ENCODE assay signal across 1 cellular context in genomic region chr10:122286872-122287271, GRCh38.
TF ChIP-seq lines count a peak whose summit lies in the region.

No MANE protein-coding gene starts in this region.

TF ChIP-seq in HEK293, 187 proteins besides CTCF, POLR2A, EP300 and RAD21 (continued from another document):
- TF ChIP-seq ZNF341 (tag by site-specific recombination; IDR thresholded peaks at IDR 0.05; ENCODE audit: low read depth): peak; percentile 41
- TF ChIP-seq ZBTB7A (tag by site-specific recombination; IDR thresholded peaks at IDR 0.05; ENCODE audit: low read depth): no peak
- TF ChIP-seq, protein P1, sequence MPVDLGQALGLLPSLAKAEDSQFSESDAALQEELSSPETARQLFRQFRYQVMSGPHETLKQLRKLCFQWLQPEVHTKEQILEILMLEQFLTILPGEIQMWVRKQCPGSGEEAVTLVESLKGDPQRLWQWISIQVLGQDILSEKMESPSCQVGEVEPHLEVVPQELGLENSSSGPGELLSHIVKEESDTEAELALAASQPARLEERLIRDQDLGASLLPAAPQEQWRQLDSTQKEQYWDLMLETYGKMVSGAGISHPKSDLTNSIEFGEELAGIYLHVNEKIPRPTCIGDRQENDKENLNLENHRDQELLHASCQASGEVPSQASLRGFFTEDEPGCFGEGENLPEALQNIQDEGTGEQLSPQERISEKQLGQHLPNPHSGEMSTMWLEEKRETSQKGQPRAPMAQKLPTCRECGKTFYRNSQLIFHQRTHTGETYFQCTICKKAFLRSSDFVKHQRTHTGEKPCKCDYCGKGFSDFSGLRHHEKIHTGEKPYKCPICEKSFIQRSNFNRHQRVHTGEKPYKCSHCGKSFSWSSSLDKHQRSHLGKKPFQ (tag by site-specific recombination; IDR thresholded peaks at IDR 0.05): no peak
- no peak for TF ChIP-seq ZFP69B (tag by site-specific recombination; IDR thresholded peaks at IDR 0.05)
- TF ChIP-seq ZNF585B (tag by site-specific recombination; IDR thresholded peaks at IDR 0.05): no peak
- no peak for TF ChIP-seq OSR2 (tag by site-specific recombination; IDR thresholded peaks at IDR 0.05)
- no peak for TF ChIP-seq ZNF692 (tag by site-specific recombination; IDR thresholded peaks at IDR 0.05)
- peak; percentile 52 for TF ChIP-seq ZNF600 (tag by site-specific recombination; IDR thresholded peaks at IDR 0.05)
- no peak for TF ChIP-seq ZBTB44 (tag by site-specific recombination; IDR thresholded peaks at IDR 0.05)
- TF ChIP-seq, protein P2, sequence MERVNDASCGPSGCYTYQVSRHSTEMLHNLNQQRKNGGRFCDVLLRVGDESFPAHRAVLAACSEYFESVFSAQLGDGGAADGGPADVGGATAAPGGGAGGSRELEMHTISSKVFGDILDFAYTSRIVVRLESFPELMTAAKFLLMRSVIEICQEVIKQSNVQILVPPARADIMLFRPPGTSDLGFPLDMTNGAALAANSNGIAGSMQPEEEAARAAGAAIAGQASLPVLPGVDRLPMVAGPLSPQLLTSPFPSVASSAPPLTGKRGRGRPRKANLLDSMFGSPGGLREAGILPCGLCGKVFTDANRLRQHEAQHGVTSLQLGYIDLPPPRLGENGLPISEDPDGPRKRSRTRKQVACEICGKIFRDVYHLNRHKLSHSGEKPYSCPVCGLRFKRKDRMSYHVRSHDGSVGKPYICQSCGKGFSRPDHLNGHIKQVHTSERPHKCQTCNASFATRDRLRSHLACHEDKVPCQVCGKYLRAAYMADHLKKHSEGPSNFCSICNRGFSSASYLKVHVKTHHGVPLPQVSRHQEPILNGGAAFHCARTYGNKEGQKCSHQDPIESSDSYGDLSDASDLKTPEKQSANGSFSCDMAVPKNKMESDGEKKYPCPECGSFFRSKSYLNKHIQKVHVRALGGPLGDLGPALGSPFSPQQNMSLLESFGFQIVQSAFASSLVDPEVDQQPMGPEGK (tag by site-specific recombination; IDR thresholded peaks at IDR 0.05): peak; percentile 68
